ENCODE assay signal across 1 cellular context in genomic region chr19:35327642-35328041, GRCh38.
TF ChIP-seq lines count a peak whose summit lies in the region.

No MANE protein-coding gene starts in this region.

TF ChIP-seq in GM12878, 131 proteins besides CTCF, POLR2A, EP300 and RAD21:
- TF ChIP-seq RFX5 (IDR thresholded peaks at IDR 0.05; ENCODE audit: low read depth, low read length), result no peak
- TF ChIP-seq NR2C2 (IDR thresholded peaks at IDR 0.05; ENCODE audit: borderline replicate concordance, control insufficient read depth, insufficient read length, low read depth), result no peak
- TF ChIP-seq SPI1 (IDR thresholded peaks at IDR 0.05; ENCODE audit: borderline replicate concordance, insufficient read depth, low read depth, low read length), result no peak
- TF ChIP-seq ZBTB4 (CRISPR knock-in tag; IDR thresholded peaks at IDR 0.05), result no peak
